ENCODE assay signal across 1 cellular context in genomic region chr9:129406278-129407225, GRCh38.
TF ChIP-seq lines count a peak whose summit lies in the region.

No MANE protein-coding gene starts in this region.

TF ChIP-seq in K562, 482 proteins besides CTCF, POLR2A, EP300 and RAD21 (continued from another document and continues in another):
- TF ChIP-seq MGA (IDR thresholded peaks at IDR 0.05), result peak; percentile 94
- no peak; the same call in 1 of the 2 replicates for TF ChIP-seq CAMTA2 (CRISPR knock-in tag; conservative IDR thresholded peaks at IDR 0.05)
- no peak for TF ChIP-seq ZBTB17 (CRISPR knock-in tag; IDR thresholded peaks at IDR 0.05)
- peak; percentile 84 for TF ChIP-seq ZNF592 (IDR thresholded peaks at IDR 0.05)
- no peak for TF ChIP-seq BRD4 (IDR thresholded peaks at IDR 0.05)
- no peak for TF ChIP-seq STAT5B (CRISPR knock-in tag; IDR thresholded peaks at IDR 0.05)
- TF ChIP-seq, protein P1, sequence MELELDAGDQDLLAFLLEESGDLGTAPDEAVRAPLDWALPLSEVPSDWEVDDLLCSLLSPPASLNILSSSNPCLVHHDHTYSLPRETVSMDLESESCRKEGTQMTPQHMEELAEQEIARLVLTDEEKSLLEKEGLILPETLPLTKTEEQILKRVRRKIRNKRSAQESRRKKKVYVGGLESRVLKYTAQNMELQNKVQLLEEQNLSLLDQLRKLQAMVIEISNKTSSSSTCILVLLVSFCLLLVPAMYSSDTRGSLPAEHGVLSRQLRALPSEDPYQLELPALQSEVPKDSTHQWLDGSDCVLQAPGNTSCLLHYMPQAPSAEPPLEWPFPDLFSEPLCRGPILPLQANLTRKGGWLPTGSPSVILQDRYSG (tag; conservative IDR thresholded peaks at IDR 0.05; ENCODE audit: low read depth), result peak; percentile 8; the same call in 1 of the 2 replicates
- TF ChIP-seq MTA3 (IDR thresholded peaks at IDR 0.05; ENCODE audit: borderline replicate concordance), result no peak; the same call in 1 of the 2 replicates
- TF ChIP-seq PCBP1 (IDR thresholded peaks at IDR 0.05; ENCODE audit: low read depth, low read length, poor library complexity, severe bottlenecking), result no peak
- TF ChIP-seq, protein P2, sequence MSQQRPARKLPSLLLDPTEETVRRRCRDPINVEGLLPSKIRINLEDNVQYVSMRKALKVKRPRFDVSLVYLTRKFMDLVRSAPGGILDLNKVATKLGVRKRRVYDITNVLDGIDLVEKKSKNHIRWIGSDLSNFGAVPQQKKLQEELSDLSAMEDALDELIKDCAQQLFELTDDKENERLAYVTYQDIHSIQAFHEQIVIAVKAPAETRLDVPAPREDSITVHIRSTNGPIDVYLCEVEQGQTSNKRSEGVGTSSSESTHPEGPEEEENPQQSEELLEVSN (IDR thresholded peaks at IDR 0.05; ENCODE audit: borderline replicate concordance in 1 of 2, extremely low read depth in 1 of 2, insufficient read depth in 1 of 2, insufficient read length in 1 of 2, low read depth in 1 of 2, low read length in 1 of 2, poor library complexity in 1 of 2, severe bottlenecking in 1 of 2), result peak; percentile 93 to 95
- TF ChIP-seq TBP (optimal IDR thresholded peaks at IDR 0.05; ENCODE audit: low read depth, low read length), result peak; percentile 66
- TF ChIP-seq GABPB1 (CRISPR knock-in tag; IDR thresholded peaks at IDR 0.05), result peak; percentile 71
- no peak for TF ChIP-seq ZNF12 (CRISPR knock-in tag; IDR thresholded peaks at IDR 0.05)
- TF ChIP-seq HDGF (IDR thresholded peaks at IDR 0.05), result peak; percentile 93
- TF ChIP-seq RNF2 (IDR thresholded peaks at IDR 0.05), result peak; percentile 88; the same call in 1 of the 2 replicates
- TF ChIP-seq TAF9B (IDR thresholded peaks at IDR 0.05; ENCODE audit: partially characterized antibody), result no peak
- TF ChIP-seq NCOA6 (IDR thresholded peaks at IDR 0.05), result no peak
- peak; percentile 63 for TF ChIP-seq CXXC5 (CRISPR knock-in tag; IDR thresholded peaks at IDR 0.05)
- TF ChIP-seq BHLHE40 (IDR thresholded peaks at IDR 0.05; ENCODE audit: low read length), result peak; percentile 72
- TF ChIP-seq, protein P3, sequence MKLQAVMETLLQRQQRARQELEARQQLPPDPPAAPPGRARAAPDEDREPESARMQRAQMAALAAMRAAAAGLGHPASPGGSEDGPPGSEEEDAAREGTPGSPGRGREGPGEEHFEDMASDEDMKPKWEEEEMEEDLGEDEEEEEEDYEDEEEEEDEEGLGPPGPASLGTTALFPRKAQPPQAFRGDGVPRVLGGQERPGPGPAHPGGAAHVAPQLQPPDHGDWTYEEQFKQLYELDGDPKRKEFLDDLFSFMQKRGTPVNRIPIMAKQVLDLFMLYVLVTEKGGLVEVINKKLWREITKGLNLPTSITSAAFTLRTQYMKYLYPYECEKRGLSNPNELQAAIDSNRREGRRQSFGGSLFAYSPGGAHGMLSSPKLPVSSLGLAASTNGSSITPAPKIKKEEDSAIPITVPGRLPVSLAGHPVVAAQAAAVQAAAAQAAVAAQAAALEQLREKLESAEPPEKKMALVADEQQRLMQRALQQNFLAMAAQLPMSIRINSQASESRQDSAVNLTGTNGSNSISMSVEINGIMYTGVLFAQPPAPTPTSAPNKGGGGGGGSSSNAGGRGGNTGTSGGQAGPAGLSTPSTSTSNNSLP (IDR thresholded peaks at IDR 0.05; ENCODE audit: borderline replicate concordance, low read depth, low read length), result no peak
- no peak for TF ChIP-seq ZNF507 (tag; conservative IDR thresholded peaks at IDR 0.05)
- no peak for TF ChIP-seq CLOCK (CRISPR knock-in tag; IDR thresholded peaks at IDR 0.05; ENCODE audit: borderline replicate concordance)
- TF ChIP-seq CBX3 (IDR thresholded peaks at IDR 0.05; ENCODE audit: borderline replicate concordance in 1 of 2, low read length in 2 of 2), result peak in 1 of 2 experiments; percentile 84; a peak in 1 of 3 replicates
- peak; percentile 69; the same call in 1 of the 2 replicates for TF ChIP-seq HDAC2 (IDR thresholded peaks at IDR 0.05)
- peak; percentile 91 for TF ChIP-seq NBN (IDR thresholded peaks at IDR 0.05; ENCODE audit: low read depth)
- TF ChIP-seq MEF2A (IDR thresholded peaks at IDR 0.05; ENCODE audit: control insufficient read depth, low read depth, low read length), result peak; percentile 14; the same call in 1 of the 2 replicates
- TF ChIP-seq IFI16 (CRISPR knock-in tag; IDR thresholded peaks at IDR 0.05), result no peak
- TF ChIP-seq XRCC5 (IDR thresholded peaks at IDR 0.05; ENCODE audit: low read depth, low read length), result peak; percentile 61; the same call in 1 of the 2 replicates
- TF ChIP-seq ZFX (CRISPR knock-in tag; IDR thresholded peaks at IDR 0.05), result peak; percentile 71
- TF ChIP-seq ZNF24 (IDR thresholded peaks at IDR 0.05), result peak; percentile 97
- no peak for TF ChIP-seq FOXA1 (IDR thresholded peaks at IDR 0.05; ENCODE audit: borderline replicate concordance)
- TF ChIP-seq ZHX1 (conservative IDR thresholded peaks at IDR 0.05; ENCODE audit: low read length), result 0 out of 2 replicates have a peak, but pooled peaks have one; percentile 32
- peak; percentile 67 for TF ChIP-seq GABPA (tag; conservative IDR thresholded peaks at IDR 0.05; ENCODE audit: low read depth)
